In genomic region chr16:58236231-58236690, GRCh38 we compare ENCODE assay signal across 8 cellular contexts. TPM values are rescaled to one million over a fixed set of nuclear protein-coding genes. Genes with fewer than 3 reads are reported as not detected.
A peak's percentile ranks its signal among the peaks of the same experiment; 100 is the strongest.
DNase-seq lines count a peak whose midpoint lies in the region; ATAC-seq and TF ChIP-seq lines count a peak whose summit lies in the region.

No MANE protein-coding gene starts in this region.

- intact Hi-C loops in gastrocnemius medialis (cut with DNase I; ENCODE audit: low total_unique reads), result no loop called here

- no peak overlapping the region for H3K27ac Mint-ChIP-seq in T-helper 2 cell treated with Interferon-gamma antibody and Interleukin-4, amounts not matched to agents 5 μg/mL and 100 μg/mL, for 36 hours

- no peaks in the 10 kb centered on the region for H3K27me3 ChIP-seq in gastrocnemius medialis

- TF ChIP-seq CTCF in GM12875 (IDR thresholded peaks at IDR 0.05; ENCODE audit: borderline replicate concordance, insufficient read depth, low read depth, low read length) (no peak), astrocyte of the spinal cord (IDR thresholded peaks at IDR 0.05; ENCODE audit: low read depth, low read length) (no peak), gastrocnemius medialis (IDR thresholded peaks at IDR 0.05 in 4 of 5, conservative IDR thresholded peaks at IDR 0.05 in 1 of 5) (no peak)

- peaks cover 41% of the 10 kb centered on the region for H3K27me3 Mint-ChIP-seq in T-helper 2 cell treated with Interferon-gamma antibody and Interleukin-4, amounts not matched to agents 5 μg/mL and 100 μg/mL, for 36 hours (ENCODE audit: low read depth)

- H3K4me3 ChIP-seq in GM12875 (ENCODE audit: low read depth, low read length) (peak overlapping the region; percentile 52), astrocyte of the spinal cord (ENCODE audit: low read depth, low read length) (peak overlapping the region; percentile 32), gastrocnemius medialis (peak overlapping the region; percentile 37 to 52 (median 51))

- H3K9me3 ChIP-seq in gastrocnemius medialis, result no peaks in the 10 kb centered on the region

- H3K9me3 Mint-ChIP-seq in T-helper 2 cell treated with Interferon-gamma antibody and Interleukin-4, amounts not matched to agents 5 μg/mL and 100 μg/mL, for 36 hours, result no peaks in the 10 kb centered on the region

- DNase-seq in NCI-H1105 (lab: John Stamatoyannopoulos, UW), result peak; percentile 33
- DNase-seq in T-helper 2 cell treated with Interferon-gamma antibody and Interleukin-4, amounts not matched to agents 5 μg/mL and 100 μg/mL, for 36 hours (ENCODE audit: low spot score), result peak; percentile 51
- peak; percentile 39 for DNase-seq in astrocyte of the spinal cord (ENCODE audit: low read depth, low spot score)
- peak; percentile 80 for DNase-seq in iPS DF 4.7 (ENCODE audit: extremely low read depth, low spot score)
- peak; percentile 34 to 55 for DNase-seq in gastrocnemius medialis

- H3K36me3 ChIP-seq in gastrocnemius medialis, result no peaks in the 10 kb centered on the region

- peak; percentile 95 for ATAC-seq in HG02571 (IDR thresholded peaks at IDR 0.05; ENCODE audit: unreplicated experiment)
- peak; percentile 93 to 99 for ATAC-seq in gastrocnemius medialis
- ATAC-seq in HG02970 (IDR thresholded peaks at IDR 0.05; ENCODE audit: low FRiP score, unreplicated experiment), result no peak

- H3K4me1 Mint-ChIP-seq in T-helper 2 cell treated with Interferon-gamma antibody and Interleukin-4, amounts not matched to agents 5 μg/mL and 100 μg/mL, for 36 hours (ENCODE audit: low read depth), result peaks cover 8% of the 10 kb centered on the region

- no peaks in the 10 kb centered on the region for H3K36me3 Mint-ChIP-seq in T-helper 2 cell treated with Interferon-gamma antibody and Interleukin-4, amounts not matched to agents 5 μg/mL and 100 μg/mL, for 36 hours (ENCODE audit: low read depth)

- H3K27ac ChIP-seq in gastrocnemius medialis, result no peak overlapping the region

- H3K4me1 ChIP-seq in gastrocnemius medialis, result no peaks in the 10 kb centered on the region

- peak overlapping the region; percentile 89 for H3K4me3 Mint-ChIP-seq in T-helper 2 cell treated with Interferon-gamma antibody and Interleukin-4, amounts not matched to agents 5 μg/mL and 100 μg/mL, for 36 hours

- in situ Hi-C loops in astrocyte of the spinal cord (cut with HindIII; ENCODE audit: low sequenced_read_pairs) (no loop called here), gastrocnemius medialis (cut with MboI; ENCODE audit: low sequenced_read_pairs in 4 of 4) (loop anchor here in 1 of 4 donors (25.0 kb wide), 1 partner anchor 401 kb away; the partner anchor contains the start of gene CNOT1)

- TF ChIP-seq POLR2A in gastrocnemius medialis (IDR thresholded peaks at IDR 0.05), result no peak

RNA-seq across cellular contexts. Expression of gene CSNK2A2, which starts 38.4 kb away (rescaled TPM):
- 10 to 100 TPM; 14.0 to 29.5 (median 20.4) TPM for total RNA-seq in gastrocnemius medialis

RNA-seq across cellular contexts. Expression of gene PRSS54, which starts 58.6 kb away (rescaled TPM):
- total RNA-seq in gastrocnemius medialis, result not detected
